ENCODE assay signal across 8 cellular contexts in the genomic region with DNA sequence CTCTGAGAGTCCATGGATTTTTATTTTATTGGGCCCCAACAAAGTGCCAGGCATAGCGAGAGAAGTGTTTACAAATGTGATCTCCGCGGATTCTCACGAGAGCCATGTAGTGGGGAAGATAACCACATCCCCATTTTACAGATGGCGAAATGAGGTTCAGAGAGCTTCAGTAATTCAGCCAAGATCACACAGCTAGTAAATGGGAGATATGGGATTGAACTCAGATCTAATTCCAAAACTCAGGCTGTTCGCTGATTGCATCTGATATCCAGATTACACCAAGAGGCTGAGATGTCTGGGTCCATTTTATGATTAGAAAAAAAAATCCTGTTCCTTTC. TPM values are rescaled to one million over a fixed set of nuclear protein-coding genes. Genes with fewer than 3 reads are reported as not detected.
DNase-seq lines count a peak whose midpoint lies in the region; ATAC-seq, FAIRE-seq and TF ChIP-seq lines count a peak whose summit lies in the region.

No MANE protein-coding gene starts in this region.

- RAD21 ChIA-PET in HCT116 (lab: Charles Lee; ENCODE audit: low non-redundant PET in 1 of 2, low total read pairs in 2 of 2, uncharacterized antibody in 2 of 2, unreplicated experiment in 2 of 2), result interaction anchor here in 1 of 2 experiments (1.2 kb wide), 1 partner anchor 57 kb away, joined by 3 read pairs; no protein-coding TSS in a partner anchor

- H3K79me2 ChIP-seq in HCT116 (ENCODE audit: insufficient read depth, low read length), result no peaks in the 10 kb centered on the region

- intact Hi-C loops in HCT116 (cut with micrococcal nuclease) (no loop called here), tibial artery (cut with DNase I; ENCODE audit: low total_unique reads) (no loop called here)

- 10% methylated on average over 6 of the region's 6 CpGs for WGBS in A549 (ENCODE audit: missing lambda C conversion rate)

- TF ChIP-seq POLR2A in A549 (IDR thresholded peaks at IDR 0.05; ENCODE audit: low read length) (no peak), HCT116 (IDR thresholded peaks at IDR 0.05; ENCODE audit: borderline replicate concordance, extremely low read depth, insufficient read depth, insufficient read length) (no peak)

- no peaks in the 10 kb centered on the region for H4K20me1 ChIP-seq in HCT116 (ENCODE audit: insufficient read depth)

- H3K9ac ChIP-seq in HCT116 (ENCODE audit: low read length), result peak overlapping the region; percentile 76

- no peaks in the 10 kb centered on the region for H3K9me2 ChIP-seq in HCT116 (ENCODE audit: insufficient read depth)

- CTCF ChIA-PET in A549 (lab: Yijun Ruan, JAX), result interaction anchor here (0.8 to 4.1 kb wide), 4 partner anchors 38 to 226 kb away, joined by 5 to 32 read pairs (median 12); no protein-coding TSS in a partner anchor
- CTCF ChIA-PET in HCT116 (lab: Charles Lee), result interaction anchor here (1.7 to 2.3 kb wide), 2 partner anchors 10 to 57 kb away, joined by 3 to 13 read pairs; no protein-coding TSS in a partner anchor

- DNase-seq in A549 (ENCODE audit: low read depth in 1 of 2, low spot score in 1 of 2), result peak in 1 of 2 experiments; percentile 17
- no peak for DNase-seq in HCT116 (ENCODE audit: low read depth, low spot score)
- DNase-seq in activated naive CD4-positive, alpha-beta T cell treated with anti-CD3 and anti-CD28 coated beads, Interleukin-2, amount 50 U/mL, for 72 hours (ENCODE audit: low spot score in 2 of 2), result no peak
- no peak for DNase-seq in kidney epithelial cell (ENCODE audit: low read depth)
- DNase-seq in tibial artery, result no peak
- DNase-seq in NCI-H510A treated with DMSO at 0.1 percent for 48 hours (lab: John Stamatoyannopoulos, UW), result no peak
- DNase-seq in NCI-H446 treated with DMSO at 0.1 percent for 48 hours (lab: John Stamatoyannopoulos, UW), result no peak

- TF ChIP-seq RAD21 in A549 (conservative IDR thresholded peaks at IDR 0.05 in 1 of 2, IDR thresholded peaks at IDR 0.05 in 1 of 2), result no peak
- TF ChIP-seq RAD21 in HCT116 (IDR thresholded peaks at IDR 0.05; ENCODE audit: low read depth), result no peak

- H3K36me3 ChIP-seq in HCT116 (ENCODE audit: control insufficient read depth in 1 of 2, insufficient read depth in 2 of 2, low read length in 2 of 2), result no peaks in the 10 kb centered on the region
- H3K36me3 ChIP-seq in kidney epithelial cell (ENCODE audit: control insufficient read depth, insufficient read depth, low read length), result no peaks in the 10 kb centered on the region
- H3K36me3 ChIP-seq in tibial artery, result no peaks in the 10 kb centered on the region

- peak overlapping the region; percentile 88 for H3K4me2 ChIP-seq in A549
- H3K4me2 ChIP-seq in HCT116 (ENCODE audit: low read length), result peak overlapping the region; percentile 95

- H3K27ac Mint-ChIP-seq in activated naive CD4-positive, alpha-beta T cell treated with anti-CD3 and anti-CD28 coated beads, Interleukin-2, amount 50 U/mL, for 72 hours, result peak overlapping the region; percentile 98 to 99

- no peak for FAIRE-seq in A549 (lab: Jason Lieb, UNC)

- POLR2A ChIA-PET in A549 (lab: Yijun Ruan, JAX), result interaction anchor here (1.6 kb wide), 1 partner anchor 215 kb away, joined by 6 read pairs; the partner anchor contains the start of gene CH25H
- POLR2A ChIA-PET in HCT116 (lab: Charles Lee), result no interaction called here

- H3K4me1 ChIP-seq in A549 (peaks cover 31% of the 10 kb centered on the region; the same call in 2 of the 3 replicates), HCT116 (ENCODE audit: control insufficient read depth in 1 of 2, insufficient read depth in 2 of 2, low read length in 2 of 2) (peaks cover 0 to 29% of the 10 kb centered on the region in 2 experiments; a peak in 3 of 4 replicates), tibial artery (peaks cover 0 to 79% (median 18%) of the 10 kb centered on the region in 4 donors)

- ATAC-seq in A549 (peak; percentile 8 to 10; a peak in 4 of 6 replicates), HCT116 (peak; percentile 5; the same call in 1 of the 2 replicates), HG02623 (IDR thresholded peaks at IDR 0.05; ENCODE audit: unreplicated experiment) (no peak)
- peak; percentile 2 for ATAC-seq in activated naive CD4-positive, alpha-beta T cell treated with anti-CD3 and anti-CD28 coated beads, Interleukin-2, amount 50 U/mL, for 72 hours

- H3K36me3 Mint-ChIP-seq in activated naive CD4-positive, alpha-beta T cell treated with anti-CD3 and anti-CD28 coated beads, Interleukin-2, amount 50 U/mL, for 72 hours, result peaks cover 19 to 30% of the 10 kb centered on the region in 2 donors

- no TSS peak for BruUV-seq in HCT116 (replicated peaks; lab: Mats Ljungman, UMichigan)

- H3K9me3 ChIP-seq in A549 (no peaks in the 10 kb centered on the region), HCT116 (ENCODE audit: control insufficient read depth in 1 of 2, insufficient read depth in 1 of 2, low read depth in 1 of 2, low read length in 2 of 2) (no peaks in the 10 kb centered on the region), tibial artery (no peaks in the 10 kb centered on the region)

- TF ChIP-seq EP300 in A549 (IDR thresholded peaks at IDR 0.05), result no peak

- H2AFZ ChIP-seq in HCT116 (ENCODE audit: low read depth, low read length, poor library complexity, severe bottlenecking), result peak overlapping the region; percentile 82

- H3K27ac ChIP-seq in A549, result peak overlapping the region; percentile 85 to 96
- peak overlapping the region; percentile 83 for H3K27ac ChIP-seq in HCT116 (ENCODE audit: low read depth, low read length)
- H3K27ac ChIP-seq in tibial artery, result peak overlapping the region; percentile 92 to 93

- H3K27me3 ChIP-seq in HCT116 (ENCODE audit: insufficient read depth, low read length), result no peaks in the 10 kb centered on the region
- no peaks in the 10 kb centered on the region for H3K27me3 ChIP-seq in kidney epithelial cell (ENCODE audit: control insufficient read depth, insufficient read depth, low read length)
- no peaks in the 10 kb centered on the region for H3K27me3 ChIP-seq in tibial artery

- TF ChIP-seq CTCF in A549 (IDR thresholded peaks at IDR 0.05) (no peak), HCT116 (IDR thresholded peaks at IDR 0.05 in 2 of 3, conservative IDR thresholded peaks at IDR 0.05 in 1 of 3; ENCODE audit: borderline replicate concordance in 1 of 3, insufficient read depth in 1 of 3, low read depth in 2 of 3, low read length in 2 of 3) (no peak), kidney epithelial cell (IDR thresholded peaks at IDR 0.05; ENCODE audit: insufficient read depth, low read length, poor library complexity, severe bottlenecking) (no peak), tibial artery (IDR thresholded peaks at IDR 0.05) (no peak)

- no peaks in the 10 kb centered on the region for H3K9me3 Mint-ChIP-seq in activated naive CD4-positive, alpha-beta T cell treated with anti-CD3 and anti-CD28 coated beads, Interleukin-2, amount 50 U/mL, for 72 hours

- H3K4me3 ChIP-seq in A549, result peak overlapping the region; percentile 59
- peak overlapping the region; percentile 73 to 89 for H3K4me3 ChIP-seq in HCT116 (replicated peaks in 1 of 2; ENCODE audit: low read depth in 1 of 2, low read length in 2 of 2)
- peak overlapping the region; percentile 86 for H3K4me3 ChIP-seq in kidney epithelial cell (ENCODE audit: low read depth, low read length)
- H3K4me3 ChIP-seq in tibial artery, result peak overlapping the region; percentile 77 to 93

TF ChIP-seq in A549, 52 proteins besides CTCF, POLR2A, EP300 and RAD21 (continues in another document):
- no peak for TF ChIP-seq HOXA7 (CRISPR knock-in tag; IDR thresholded peaks at IDR 0.05)
- no peak for TF ChIP-seq HOXB13 (CRISPR knock-in tag; IDR thresholded peaks at IDR 0.05; ENCODE audit: low read depth)
- no peak for TF ChIP-seq ELK1 (IDR thresholded peaks at IDR 0.05; ENCODE audit: low read depth, low read length)

TF ChIP-seq in HCT116, 20 proteins besides CTCF, POLR2A, EP300 and RAD21:
- no peak; the same call in 1 of the 2 replicates for TF ChIP-seq SIN3A (IDR thresholded peaks at IDR 0.05; ENCODE audit: low read depth)
- TF ChIP-seq, protein P1, sequence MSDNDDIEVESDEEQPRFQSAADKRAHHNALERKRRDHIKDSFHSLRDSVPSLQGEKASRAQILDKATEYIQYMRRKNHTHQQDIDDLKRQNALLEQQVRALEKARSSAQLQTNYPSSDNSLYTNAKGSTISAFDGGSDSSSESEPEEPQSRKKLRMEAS (IDR thresholded peaks at IDR 0.05), result peak; percentile 47; the same call in 1 of the 2 replicates

RNA-seq across cellular contexts. Expression of gene FAS, which starts 1.3 kb away (rescaled TPM):
- 29.5 and 30.1 TPM in 2 replicates for polyA plus RNA-seq in A549 (2011; rRNA removed)
- 5.6 and 6.7 TPM in 2 replicates for polyA plus RNA-seq in A549 (2012; cell fraction: cytosol; rRNA removed)
- polyA plus RNA-seq in A549 (2012; cell fraction: nucleus; rRNA removed), result 4.0 and 4.8 TPM in 2 replicates
- 21.0 to 24.2 TPM (median 23.4 TPM) in 3 replicates for polyA plus RNA-seq in A549 (2017; fragmentation: RNase III; extraction: RNeasy Plus Mini Kit Qiagen cat#74134 plus additional on column Dnase treatment)
- polyA minus RNA-seq in A549 (2011; rRNA and poly(A)+ RNA removed), result 11.5 and 17.0 TPM in 2 replicates
- 9.3 TPM for total RNA-seq in HCT116 (2021; ENCODE audit: unreplicated experiment)
- 9.3 and 11.7 TPM in 2 replicates for polyA plus RNA-seq in HCT116 (2012)
- 10 to 100 TPM; 45.5 to 72.8 TPM for total RNA-seq in activated naive CD4-positive, alpha-beta T cell treated with anti-CD3 and anti-CD28 coated beads, Interleukin-2, amount 50 U/mL, for 72 hours
- 34.8 and 41.1 TPM in 2 replicates for total RNA-seq in kidney epithelial cell

RNA-seq across cellular contexts. Expression of gene ACTA2, which starts 39.3 kb away (rescaled TPM):
- polyA plus RNA-seq in A549 (2011; rRNA removed) (15.0 and 22.6 TPM in 2 replicates), A549 (2017; fragmentation: RNase III; extraction: RNeasy Plus Mini Kit Qiagen cat#74134 plus additional on column Dnase treatment) (25.9 to 32.0 TPM (median 27.3 TPM) in 3 replicates)
- polyA plus RNA-seq in A549 (2012; cell fraction: cytosol; rRNA removed), result 10.7 and 14.0 TPM in 2 replicates
- polyA plus RNA-seq in A549 (2012; cell fraction: nucleus; rRNA removed), result 17.2 and 22.3 TPM in 2 replicates
- 26.0 and 28.0 TPM in 2 replicates for polyA minus RNA-seq in A549 (2011; rRNA and poly(A)+ RNA removed)
- total RNA-seq in HCT116 (2021; ENCODE audit: unreplicated experiment) (9.4 TPM), kidney epithelial cell (34.3 and 37.6 TPM in 2 replicates)
- polyA plus RNA-seq in HCT116 (2012), result 9.6 and 10.8 TPM in 2 replicates
- 10 to 100 TPM in 1 of 2 donors, 1 to 10 TPM in 1; 3.6 to 10.6 TPM for total RNA-seq in activated naive CD4-positive, alpha-beta T cell treated with anti-CD3 and anti-CD28 coated beads, Interleukin-2, amount 50 U/mL, for 72 hours
